In genomic region chr6:135102191-135102590, GRCh38 we compare ENCODE assay signal across 15 cellular contexts.
"Had no signal": no experiment of that assay in that cellular context is flagged by ENCODE, and none has a peak within 500 bp of the region (broad histone marks: within the 10 kb centered on the region; RNA-seq: fewer than 3 reads in every experiment).

No MANE protein-coding gene starts in this region.

- H3K9me3 Mint-ChIP-seq: activated B cell treated with CpG ODN at 0.5 μM for 24 hours; activated T-cell treated with anti-CD3 and anti-CD28 coated beads, Interleukin-2, amount 50 U/mL, for 4 hours; natural killer cell treated with Interleukin-12 subunit alpha and Interleukin-12 subunit beta and Interleukin-15 and Interleukin-18, amount 100 ng/mL, for 72 hours had no signal

- H3K27ac ChIP-seq: gastrocnemius medialis, neutrophil, parathyroid adenoma, right lobe of liver, testis, upper lobe of left lung had no signal

- H3K9ac ChIP-seq: parathyroid adenoma had no signal

- H3K27me3 Mint-ChIP-seq: activated B cell treated with CpG ODN at 0.5 μM for 24 hours had no signal

- H3K4me3 ChIP-seq: gastrocnemius medialis, right lobe of liver, testis, upper lobe of left lung had no signal

- H3K4me1 ChIP-seq: gastrocnemius medialis, parathyroid adenoma, right lobe of liver, testis, upper lobe of left lung had no signal

- H3K4me3 Mint-ChIP-seq: activated B cell treated with CpG ODN at 0.5 μM for 24 hours; natural killer cell treated with Interleukin-12 subunit alpha and Interleukin-12 subunit beta and Interleukin-15 and Interleukin-18, amount 100 ng/mL, for 72 hours had no signal

- DNase-seq: activated B cell treated with CpG ODN at 0.5 μM for 24 hours; activated naive CD4-positive, alpha-beta T cell treated with anti-CD3 and anti-CD28 coated beads, Interleukin-2, amount 50 U/mL, for 16 hours; activated T-cell treated with anti-CD3 and anti-CD28 coated beads, Interleukin-2, amount 50 U/mL, for 4 hours; amniotic stem cell; gastrocnemius medialis; mesendoderm; right lobe of liver; small intestine; stimulated activated CD4-positive, alpha-beta T cell treated with anti-CD3 and anti-CD28 coated beads, Interleukin-15, amount 100 ng/mL, for 24 hours; stimulated activated CD4-positive, alpha-beta T cell treated with anti-CD3 and anti-CD28 coated beads, Interleukin-2, amount 100 ng/mL, for 48 hours; testis; upper lobe of left lung had no signal

- H3K27ac Mint-ChIP-seq: activated B cell treated with CpG ODN at 0.5 μM for 24 hours had no signal

- H3K79me2 ChIP-seq: parathyroid adenoma had no signal

- ATAC-seq: gastrocnemius medialis; natural killer cell treated with Interleukin-12 subunit alpha and Interleukin-12 subunit beta and Interleukin-15 and Interleukin-18, amount 100 ng/mL, for 72 hours; right lobe of liver had no signal

- H3K36me3 ChIP-seq: gastrocnemius medialis, neutrophil, right lobe of liver, upper lobe of left lung had no signal

- H3K9me3 ChIP-seq: gastrocnemius medialis, neutrophil, right lobe of liver, testis, upper lobe of left lung had no signal

- H3K27me3 ChIP-seq: gastrocnemius medialis, neutrophil, right lobe of liver, testis, upper lobe of left lung had no signal

- H3K36me3 Mint-ChIP-seq: natural killer cell treated with Interleukin-12 subunit alpha and Interleukin-12 subunit beta and Interleukin-15 and Interleukin-18, amount 100 ng/mL, for 72 hours had no signal

- H2AFZ ChIP-seq: parathyroid adenoma had no signal
